In genomic region chr7:37065779-37066271, GRCh38 we compare ENCODE assay signal across 12 cellular contexts.
A peak's percentile ranks its signal among the peaks of the same experiment; 100 is the strongest.
DNase-seq lines count a peak whose midpoint lies in the region; ATAC-seq and TF ChIP-seq lines count a peak whose summit lies in the region.
"Had no signal": no experiment of that assay in that cellular context is flagged by ENCODE, and none has a peak within 500 bp of the region (broad histone marks: within the 10 kb centered on the region; RNA-seq: fewer than 3 reads in every experiment).

No MANE protein-coding gene starts in this region.

- ATAC-seq in GM21367 (IDR thresholded peaks at IDR 0.05; ENCODE audit: unreplicated experiment) = no peak

- CTCF ChIA-PET in activated naive CD4-positive, alpha-beta T cell treated with anti-CD3 and anti-CD28 coated beads for 36 hours (lab: Charles Lee) = no interaction called here

- peaks cover 50% of the 10 kb centered on the region for H3K4me1 Mint-ChIP-seq in activated naive CD4-positive, alpha-beta T cell treated with anti-CD3 and anti-CD28 coated beads for 36 hours (ENCODE audit: low read depth)
- peaks cover 0 to 14% (median 4%) of the 10 kb centered on the region in 3 donors for H3K4me1 Mint-ChIP-seq in IgD-negative memory B cell
- peaks cover 74% of the 10 kb centered on the region for H3K4me1 Mint-ChIP-seq in stimulated activated naive CD8-positive, alpha-beta T cell treated with anti-CD3 and anti-CD28 coated beads, Interleukin-15, Interleukin-2, amounts not matched to agents 100 ng/mL and 50 ng/mL, for 24 hours (ENCODE audit: low read depth)

- no peaks in the 10 kb centered on the region for H3K27me3 ChIP-seq in stomach
- H3K27me3 ChIP-seq: BLaER1, heart left ventricle had no signal

- H3K36me3 Mint-ChIP-seq in activated naive CD4-positive, alpha-beta T cell treated with anti-CD3 and anti-CD28 coated beads for 36 hours (ENCODE audit: low read depth) = peaks cover 24% of the 10 kb centered on the region
- H3K36me3 Mint-ChIP-seq in IgD-negative memory B cell = peaks cover 19% of the 10 kb centered on the region
- peaks cover 58% of the 10 kb centered on the region for H3K36me3 Mint-ChIP-seq in stimulated activated naive CD8-positive, alpha-beta T cell treated with anti-CD3 and anti-CD28 coated beads, Interleukin-15, Interleukin-2, amounts not matched to agents 100 ng/mL and 50 ng/mL, for 24 hours (ENCODE audit: low read depth)

- no peaks in the 10 kb centered on the region for H3K9me3 ChIP-seq in stomach
- H3K9me3 ChIP-seq: BLaER1, heart left ventricle had no signal

- TF ChIP-seq EP300 in stomach (IDR thresholded peaks at IDR 0.05) = no peak

- H3K9me3 Mint-ChIP-seq in activated naive CD4-positive, alpha-beta T cell treated with anti-CD3 and anti-CD28 coated beads for 36 hours = no peaks in the 10 kb centered on the region
- peaks cover 0 to 3% (median 2%) of the 10 kb centered on the region in 3 donors for H3K9me3 Mint-ChIP-seq in IgD-negative memory B cell
- H3K9me3 Mint-ChIP-seq in stimulated activated naive CD8-positive, alpha-beta T cell treated with anti-CD3 and anti-CD28 coated beads, Interleukin-15, Interleukin-2, amounts not matched to agents 100 ng/mL and 50 ng/mL, for 24 hours = peaks cover 4% of the 10 kb centered on the region

- peak; percentile 47 for DNase-seq in activated naive CD4-positive, alpha-beta T cell treated with anti-CD3 and anti-CD28 coated beads for 36 hours
- DNase-seq in activated naive CD4-positive, alpha-beta T cell treated with anti-CD3 and anti-CD28 coated beads, Interleukin-2, amount 50 U/mL, for 16 hours = no peak
- DNase-seq in epithelial cell of esophagus (ENCODE audit: low read depth) = peak; percentile 55
- DNase-seq in NOMO-1 treated with DMSO at 0.1 percent for 48 hours (lab: John Stamatoyannopoulos, UW; ENCODE audit: unreplicated experiment) = no peak
- no peak for DNase-seq in stomach
- DNase-seq: heart left ventricle, NCI-H2081 treated with DMSO at 0.1 percent for 48 hours had no signal

- H3K4me3 ChIP-seq in epithelial cell of esophagus (ENCODE audit: low read length) = no peak overlapping the region
- no peak overlapping the region for H3K4me3 ChIP-seq in stomach
- H3K4me3 ChIP-seq: BLaER1, heart left ventricle, skin epidermis had no signal

- H3K27ac Mint-ChIP-seq in activated naive CD4-positive, alpha-beta T cell treated with anti-CD3 and anti-CD28 coated beads for 36 hours = peak overlapping the region; percentile 48
- H3K27ac Mint-ChIP-seq in IgD-negative memory B cell = peak overlapping the region; percentile 27 to 65 (median 37)
- peak overlapping the region; percentile 91 for H3K27ac Mint-ChIP-seq in stimulated activated naive CD8-positive, alpha-beta T cell treated with anti-CD3 and anti-CD28 coated beads, Interleukin-15, Interleukin-2, amounts not matched to agents 100 ng/mL and 50 ng/mL, for 24 hours

- H3K4me1 ChIP-seq in stomach = peaks cover 0 to 8% (median 0%) of the 10 kb centered on the region in 4 donors
- H3K4me1 ChIP-seq: BLaER1 had no signal

- no peak for TF ChIP-seq CTCF in epithelial cell of esophagus (IDR thresholded peaks at IDR 0.05; ENCODE audit: insufficient read depth, low read depth, low read length, missing control alignments)
- no peak for TF ChIP-seq CTCF in stomach (IDR thresholded peaks at IDR 0.05)

- no peaks in the 10 kb centered on the region for H3K27me3 Mint-ChIP-seq in activated naive CD4-positive, alpha-beta T cell treated with anti-CD3 and anti-CD28 coated beads for 36 hours (ENCODE audit: low read depth)
- no peaks in the 10 kb centered on the region for H3K27me3 Mint-ChIP-seq in IgD-negative memory B cell
- no peaks in the 10 kb centered on the region for H3K27me3 Mint-ChIP-seq in stimulated activated naive CD8-positive, alpha-beta T cell treated with anti-CD3 and anti-CD28 coated beads, Interleukin-15, Interleukin-2, amounts not matched to agents 100 ng/mL and 50 ng/mL, for 24 hours

- H3K36me3 ChIP-seq in stomach = no peaks in the 10 kb centered on the region
- H3K36me3 ChIP-seq: BLaER1, heart left ventricle had no signal

- H3K4me3 Mint-ChIP-seq in activated naive CD4-positive, alpha-beta T cell treated with anti-CD3 and anti-CD28 coated beads for 36 hours = no peak overlapping the region
- peak overlapping the region in 2 of 4 donors; percentile 11 to 50 for H3K4me3 Mint-ChIP-seq in IgD-negative memory B cell
- peak overlapping the region; percentile 8 for H3K4me3 Mint-ChIP-seq in stimulated activated naive CD8-positive, alpha-beta T cell treated with anti-CD3 and anti-CD28 coated beads, Interleukin-15, Interleukin-2, amounts not matched to agents 100 ng/mL and 50 ng/mL, for 24 hours

- intact Hi-C loops in activated naive CD4-positive, alpha-beta T cell treated with anti-CD3 and anti-CD28 coated beads for 36 hours (cut with micrococcal nuclease) = loop anchor here (2.0 to 5.0 kb wide), 2 partner anchors 33 to 389 kb away; no protein-coding TSS in a partner anchor
- intact Hi-C loops in stomach (cut with DNase I; ENCODE audit: low total_unique reads) = no loop called here

- no peak for TF ChIP-seq POLR2A in stomach (IDR thresholded peaks at IDR 0.05)

- H3K27ac ChIP-seq in stomach = no peak overlapping the region
- H3K27ac ChIP-seq: BLaER1, heart left ventricle, skin epidermis had no signal

- 58 to 74% (median 69%) methylated on average over 5 of the region's 5 CpGs for WGBS in stomach, 5 donors

Comparison
In these comparisons a context has a peak if more than half of its experiments do, and no peak if none do; other contexts are left out.
1. DNase-seq: peak in activated naive CD4-positive, alpha-beta T cell treated with anti-CD3 and anti-CD28 coated beads for 36 hours (single experiment) and epithelial cell of esophagus (single experiment); none in activated naive CD4-positive, alpha-beta T cell treated with anti-CD3 and anti-CD28 coated beads, Interleukin-2, amount 50 U/mL, for 16 hours (single experiment), NOMO-1 treated with DMSO at 0.1 percent for 48 hours (single experiment) and stomach (single experiment).
2. H3K27ac Mint-ChIP-seq: peak in every context shown above with its lines; median percentile 91 in stimulated activated naive CD8-positive, alpha-beta T cell treated with anti-CD3 and anti-CD28 coated beads, Interleukin-15, Interleukin-2, amounts not matched to agents 100 ng/mL and 50 ng/mL, for 24 hours; 48 in activated naive CD4-positive, alpha-beta T cell treated with anti-CD3 and anti-CD28 coated beads for 36 hours; 37 in IgD-negative memory B cell.